ENCODE assay signal across 1 cellular context in the genomic region with DNA sequence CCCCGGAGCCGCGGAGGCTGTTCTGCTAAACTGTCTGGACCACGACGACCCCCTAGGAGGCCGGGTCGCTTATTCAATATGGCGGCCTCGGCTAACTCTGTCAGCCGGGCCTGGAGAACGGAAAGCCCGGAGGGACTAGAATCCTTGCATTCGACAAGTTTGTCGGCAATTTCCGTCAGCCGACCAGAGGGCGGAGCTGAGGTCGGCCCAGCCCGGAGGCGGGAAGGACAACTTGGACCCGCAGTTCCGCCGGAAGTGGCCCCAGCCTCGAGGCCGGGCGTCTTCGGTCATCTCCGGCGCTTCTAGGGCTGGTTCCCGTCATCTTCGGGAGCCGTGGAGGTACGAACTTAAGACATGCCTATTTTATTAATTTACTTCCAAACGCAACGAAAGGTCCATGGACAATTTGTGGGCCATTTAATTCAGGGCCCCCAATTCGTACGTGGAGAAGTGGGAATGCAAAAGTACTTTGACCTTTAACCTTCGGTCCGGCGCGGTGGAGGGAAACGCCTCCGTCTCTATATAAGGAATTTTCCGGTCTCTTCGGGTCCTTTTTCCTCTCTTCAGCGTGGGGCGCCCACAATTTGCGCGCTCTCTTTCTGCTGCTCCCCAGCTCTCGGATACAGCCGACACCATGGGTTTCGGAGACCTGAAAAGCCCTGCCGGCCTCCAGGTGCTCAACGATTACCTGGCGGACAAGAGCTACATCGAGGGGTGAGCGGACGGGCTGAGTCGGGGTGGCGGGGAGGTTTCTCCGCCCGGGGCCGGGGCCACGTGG.
A peak's percentile ranks its signal among the peaks of the same experiment; 100 is the strongest.
TF ChIP-seq lines count a peak whose summit lies in the region.

A gene (plus strand): TSS at position 550 of the 778 bp plus-strand sequence. CDS start 85 bp downstream, at position 635.
A gene (minus strand): TSS at position 99 of the 778 bp plus-strand sequence. CDS start 5,766 bp downstream, outside the sequence.

TF ChIP-seq in HepG2, 621 proteins besides CTCF, POLR2A, EP300 and RAD21 (continues in another document):
- no peak for TF ChIP-seq MBD4 (IDR thresholded peaks at IDR 0.05; ENCODE audit: borderline replicate concordance, low read length)
- peak; percentile 92 for TF ChIP-seq ZNF501 (CRISPR knock-in tag; IDR thresholded peaks at IDR 0.05)
- TF ChIP-seq NAIF1 (CRISPR knock-in tag; IDR thresholded peaks at IDR 0.05; ENCODE audit: borderline replicate concordance): no peak; the same call in 1 of the 2 replicates
- no peak; the same call in 1 of the 2 replicates for TF ChIP-seq ZNF260 (CRISPR knock-in tag; IDR thresholded peaks at IDR 0.05; ENCODE audit: borderline replicate concordance, low read depth)
- peak; percentile 86 for TF ChIP-seq HNRNPLL (IDR thresholded peaks at IDR 0.05; ENCODE audit: low read depth, low read length, poor library complexity, severe bottlenecking)
- TF ChIP-seq PITX1 (CRISPR knock-in tag; IDR thresholded peaks at IDR 0.05): peak; percentile 76
- TF ChIP-seq, protein P1, sequence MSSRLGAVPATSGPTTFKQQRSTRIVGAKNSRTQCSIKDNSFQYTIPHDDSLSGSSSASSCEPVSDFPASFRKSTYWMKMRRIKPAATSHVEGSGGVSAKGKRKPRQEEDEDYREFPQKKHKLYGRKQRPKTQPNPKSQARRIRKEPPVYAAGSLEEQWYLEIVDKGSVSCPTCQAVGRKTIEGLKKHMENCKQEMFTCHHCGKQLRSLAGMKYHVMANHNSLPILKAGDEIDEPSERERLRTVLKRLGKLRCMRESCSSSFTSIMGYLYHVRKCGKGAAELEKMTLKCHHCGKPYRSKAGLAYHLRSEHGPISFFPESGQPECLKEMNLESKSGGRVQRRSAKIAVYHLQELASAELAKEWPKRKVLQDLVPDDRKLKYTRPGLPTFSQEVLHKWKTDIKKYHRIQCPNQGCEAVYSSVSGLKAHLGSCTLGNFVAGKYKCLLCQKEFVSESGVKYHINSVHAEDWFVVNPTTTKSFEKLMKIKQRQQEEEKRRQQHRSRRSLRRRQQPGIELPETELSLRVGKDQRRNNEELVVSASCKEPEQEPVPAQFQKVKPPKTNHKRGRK (CRISPR knock-in tag; IDR thresholded peaks at IDR 0.05): no peak
- no peak; the same call in 1 of the 2 replicates for TF ChIP-seq ZNF451 (CRISPR knock-in tag; IDR thresholded peaks at IDR 0.05)
- TF ChIP-seq, protein P2, sequence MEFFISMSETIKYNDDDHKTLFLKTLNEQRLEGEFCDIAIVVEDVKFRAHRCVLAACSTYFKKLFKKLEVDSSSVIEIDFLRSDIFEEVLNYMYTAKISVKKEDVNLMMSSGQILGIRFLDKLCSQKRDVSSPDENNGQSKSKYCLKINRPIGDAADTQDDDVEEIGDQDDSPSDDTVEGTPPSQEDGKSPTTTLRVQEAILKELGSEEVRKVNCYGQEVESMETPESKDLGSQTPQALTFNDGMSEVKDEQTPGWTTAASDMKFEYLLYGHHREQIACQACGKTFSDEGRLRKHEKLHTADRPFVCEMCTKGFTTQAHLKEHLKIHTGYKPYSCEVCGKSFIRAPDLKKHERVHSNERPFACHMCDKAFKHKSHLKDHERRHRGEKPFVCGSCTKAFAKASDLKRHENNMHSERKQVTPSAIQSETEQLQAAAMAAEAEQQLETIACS (CRISPR knock-in tag; IDR thresholded peaks at IDR 0.05): peak; percentile 41; the same call in 1 of the 2 replicates
- peak; percentile 79; the same call in 1 of the 2 replicates for TF ChIP-seq HES4 (CRISPR knock-in tag; IDR thresholded peaks at IDR 0.05; ENCODE audit: borderline replicate concordance)
- peak; percentile 83 for TF ChIP-seq ZNF430 (CRISPR knock-in tag; IDR thresholded peaks at IDR 0.05)
- peak; percentile 26; the same call in 1 of the 2 replicates for TF ChIP-seq ZNF510 (CRISPR knock-in tag; IDR thresholded peaks at IDR 0.05; ENCODE audit: low read depth)
- TF ChIP-seq, protein P3, sequence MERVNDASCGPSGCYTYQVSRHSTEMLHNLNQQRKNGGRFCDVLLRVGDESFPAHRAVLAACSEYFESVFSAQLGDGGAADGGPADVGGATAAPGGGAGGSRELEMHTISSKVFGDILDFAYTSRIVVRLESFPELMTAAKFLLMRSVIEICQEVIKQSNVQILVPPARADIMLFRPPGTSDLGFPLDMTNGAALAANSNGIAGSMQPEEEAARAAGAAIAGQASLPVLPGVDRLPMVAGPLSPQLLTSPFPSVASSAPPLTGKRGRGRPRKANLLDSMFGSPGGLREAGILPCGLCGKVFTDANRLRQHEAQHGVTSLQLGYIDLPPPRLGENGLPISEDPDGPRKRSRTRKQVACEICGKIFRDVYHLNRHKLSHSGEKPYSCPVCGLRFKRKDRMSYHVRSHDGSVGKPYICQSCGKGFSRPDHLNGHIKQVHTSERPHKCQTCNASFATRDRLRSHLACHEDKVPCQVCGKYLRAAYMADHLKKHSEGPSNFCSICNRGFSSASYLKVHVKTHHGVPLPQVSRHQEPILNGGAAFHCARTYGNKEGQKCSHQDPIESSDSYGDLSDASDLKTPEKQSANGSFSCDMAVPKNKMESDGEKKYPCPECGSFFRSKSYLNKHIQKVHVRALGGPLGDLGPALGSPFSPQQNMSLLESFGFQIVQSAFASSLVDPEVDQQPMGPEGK (CRISPR knock-in tag; IDR thresholded peaks at IDR 0.05): no peak
- TF ChIP-seq ZNF383 (CRISPR knock-in tag; IDR thresholded peaks at IDR 0.05; ENCODE audit: borderline replicate concordance): no peak
- TF ChIP-seq, protein P4, sequence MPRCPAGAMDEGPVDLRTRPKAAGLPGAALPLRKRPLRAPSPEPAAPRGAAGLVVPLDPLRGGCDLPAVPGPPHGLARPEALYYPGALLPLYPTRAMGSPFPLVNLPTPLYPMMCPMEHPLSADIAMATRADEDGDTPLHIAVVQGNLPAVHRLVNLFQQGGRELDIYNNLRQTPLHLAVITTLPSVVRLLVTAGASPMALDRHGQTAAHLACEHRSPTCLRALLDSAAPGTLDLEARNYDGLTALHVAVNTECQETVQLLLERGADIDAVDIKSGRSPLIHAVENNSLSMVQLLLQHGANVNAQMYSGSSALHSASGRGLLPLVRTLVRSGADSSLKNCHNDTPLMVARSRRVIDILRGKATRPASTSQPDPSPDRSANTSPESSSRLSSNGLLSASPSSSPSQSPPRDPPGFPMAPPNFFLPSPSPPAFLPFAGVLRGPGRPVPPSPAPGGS (CRISPR knock-in tag; IDR thresholded peaks at IDR 0.05): no peak; the same call in 1 of the 2 replicates
- TF ChIP-seq, protein P5, sequence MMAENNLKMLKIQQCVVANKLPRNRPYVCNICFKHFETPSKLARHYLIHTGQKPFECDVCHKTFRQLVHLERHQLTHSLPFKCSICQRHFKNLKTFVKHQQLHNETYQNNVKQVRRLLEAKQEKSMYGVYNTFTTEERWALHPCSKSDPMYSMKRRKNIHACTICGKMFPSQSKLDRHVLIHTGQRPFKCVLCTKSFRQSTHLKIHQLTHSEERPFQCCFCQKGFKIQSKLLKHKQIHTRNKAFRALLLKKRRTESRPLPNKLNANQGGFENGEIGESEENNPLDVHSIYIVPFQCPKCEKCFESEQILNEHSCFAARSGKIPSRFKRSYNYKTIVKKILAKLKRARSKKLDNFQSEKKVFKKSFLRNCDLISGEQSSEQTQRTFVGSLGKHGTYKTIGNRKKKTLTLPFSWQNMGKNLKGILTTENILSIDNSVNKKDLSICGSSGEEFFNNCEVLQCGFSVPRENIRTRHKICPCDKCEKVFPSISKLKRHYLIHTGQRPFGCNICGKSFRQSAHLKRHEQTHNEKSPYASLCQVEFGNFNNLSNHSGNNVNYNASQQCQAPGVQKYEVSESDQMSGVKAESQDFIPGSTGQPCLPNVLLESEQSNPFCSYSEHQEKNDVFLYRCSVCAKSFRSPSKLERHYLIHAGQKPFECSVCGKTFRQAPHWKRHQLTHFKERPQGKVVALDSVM (CRISPR knock-in tag; IDR thresholded peaks at IDR 0.05): peak; percentile 25; the same call in 1 of the 2 replicates
- TF ChIP-seq FOXC1 (CRISPR knock-in tag; IDR thresholded peaks at IDR 0.05; ENCODE audit: borderline replicate concordance): peak; percentile 58; the same call in 1 of the 2 replicates
- no peak for TF ChIP-seq ZBTB1 (CRISPR knock-in tag; IDR thresholded peaks at IDR 0.05; ENCODE audit: borderline replicate concordance)
- no peak; the same call in 1 of the 2 replicates for TF ChIP-seq ZNF773 (CRISPR knock-in tag; IDR thresholded peaks at IDR 0.05; ENCODE audit: borderline replicate concordance)
- peak; percentile 20 for TF ChIP-seq ZNF572 (CRISPR knock-in tag; IDR thresholded peaks at IDR 0.05)
- TF ChIP-seq SSRP1 (CRISPR knock-in tag; IDR thresholded peaks at IDR 0.05): no peak
- TF ChIP-seq ZNF839 (CRISPR knock-in tag; IDR thresholded peaks at IDR 0.05; ENCODE audit: borderline replicate concordance): peak; percentile 99; the same call in 1 of the 2 replicates
- TF ChIP-seq, protein P6, sequence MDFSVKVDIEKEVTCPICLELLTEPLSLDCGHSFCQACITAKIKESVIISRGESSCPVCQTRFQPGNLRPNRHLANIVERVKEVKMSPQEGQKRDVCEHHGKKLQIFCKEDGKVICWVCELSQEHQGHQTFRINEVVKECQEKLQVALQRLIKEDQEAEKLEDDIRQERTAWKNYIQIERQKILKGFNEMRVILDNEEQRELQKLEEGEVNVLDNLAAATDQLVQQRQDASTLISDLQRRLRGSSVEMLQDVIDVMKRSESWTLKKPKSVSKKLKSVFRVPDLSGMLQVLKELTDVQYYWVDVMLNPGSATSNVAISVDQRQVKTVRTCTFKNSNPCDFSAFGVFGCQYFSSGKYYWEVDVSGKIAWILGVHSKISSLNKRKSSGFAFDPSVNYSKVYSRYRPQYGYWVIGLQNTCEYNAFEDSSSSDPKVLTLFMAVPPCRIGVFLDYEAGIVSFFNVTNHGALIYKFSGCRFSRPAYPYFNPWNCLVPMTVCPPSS (IDR thresholded peaks at IDR 0.05): no peak
- peak; percentile 40; the same call in 1 of the 2 replicates for TF ChIP-seq MAF1 (CRISPR knock-in tag; IDR thresholded peaks at IDR 0.05; ENCODE audit: borderline replicate concordance)
- peak; percentile 86 for TF ChIP-seq ZNF232 (CRISPR knock-in tag; IDR thresholded peaks at IDR 0.05; ENCODE audit: borderline replicate concordance)
- no peak for TF ChIP-seq ZNF234 (CRISPR knock-in tag; conservative IDR thresholded peaks at IDR 0.05)
- TF ChIP-seq RNF2 (conservative IDR thresholded peaks at IDR 0.05; ENCODE audit: low read depth): peak; percentile 53; the same call in 1 of the 2 replicates
- peak; percentile 87 for TF ChIP-seq MED1 (CRISPR knock-in tag; IDR thresholded peaks at IDR 0.05)
- TF ChIP-seq CREB1 (IDR thresholded peaks at IDR 0.05): peak; percentile 81
- peak; percentile 93 for TF ChIP-seq CREB1 (CRISPR knock-in tag; IDR thresholded peaks at IDR 0.05)
- TF ChIP-seq GLI4 (CRISPR knock-in tag; IDR thresholded peaks at IDR 0.05; ENCODE audit: borderline replicate concordance): no peak
- no peak for TF ChIP-seq ZNF136 (CRISPR knock-in tag; IDR thresholded peaks at IDR 0.05; ENCODE audit: low read depth)
- TF ChIP-seq, protein P7, sequence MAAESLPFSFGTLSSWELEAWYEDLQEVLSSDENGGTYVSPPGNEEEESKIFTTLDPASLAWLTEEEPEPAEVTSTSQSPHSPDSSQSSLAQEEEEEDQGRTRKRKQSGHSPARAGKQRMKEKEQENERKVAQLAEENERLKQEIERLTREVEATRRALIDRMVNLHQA (CRISPR knock-in tag; IDR thresholded peaks at IDR 0.05): no peak
- TF ChIP-seq, protein P8, sequence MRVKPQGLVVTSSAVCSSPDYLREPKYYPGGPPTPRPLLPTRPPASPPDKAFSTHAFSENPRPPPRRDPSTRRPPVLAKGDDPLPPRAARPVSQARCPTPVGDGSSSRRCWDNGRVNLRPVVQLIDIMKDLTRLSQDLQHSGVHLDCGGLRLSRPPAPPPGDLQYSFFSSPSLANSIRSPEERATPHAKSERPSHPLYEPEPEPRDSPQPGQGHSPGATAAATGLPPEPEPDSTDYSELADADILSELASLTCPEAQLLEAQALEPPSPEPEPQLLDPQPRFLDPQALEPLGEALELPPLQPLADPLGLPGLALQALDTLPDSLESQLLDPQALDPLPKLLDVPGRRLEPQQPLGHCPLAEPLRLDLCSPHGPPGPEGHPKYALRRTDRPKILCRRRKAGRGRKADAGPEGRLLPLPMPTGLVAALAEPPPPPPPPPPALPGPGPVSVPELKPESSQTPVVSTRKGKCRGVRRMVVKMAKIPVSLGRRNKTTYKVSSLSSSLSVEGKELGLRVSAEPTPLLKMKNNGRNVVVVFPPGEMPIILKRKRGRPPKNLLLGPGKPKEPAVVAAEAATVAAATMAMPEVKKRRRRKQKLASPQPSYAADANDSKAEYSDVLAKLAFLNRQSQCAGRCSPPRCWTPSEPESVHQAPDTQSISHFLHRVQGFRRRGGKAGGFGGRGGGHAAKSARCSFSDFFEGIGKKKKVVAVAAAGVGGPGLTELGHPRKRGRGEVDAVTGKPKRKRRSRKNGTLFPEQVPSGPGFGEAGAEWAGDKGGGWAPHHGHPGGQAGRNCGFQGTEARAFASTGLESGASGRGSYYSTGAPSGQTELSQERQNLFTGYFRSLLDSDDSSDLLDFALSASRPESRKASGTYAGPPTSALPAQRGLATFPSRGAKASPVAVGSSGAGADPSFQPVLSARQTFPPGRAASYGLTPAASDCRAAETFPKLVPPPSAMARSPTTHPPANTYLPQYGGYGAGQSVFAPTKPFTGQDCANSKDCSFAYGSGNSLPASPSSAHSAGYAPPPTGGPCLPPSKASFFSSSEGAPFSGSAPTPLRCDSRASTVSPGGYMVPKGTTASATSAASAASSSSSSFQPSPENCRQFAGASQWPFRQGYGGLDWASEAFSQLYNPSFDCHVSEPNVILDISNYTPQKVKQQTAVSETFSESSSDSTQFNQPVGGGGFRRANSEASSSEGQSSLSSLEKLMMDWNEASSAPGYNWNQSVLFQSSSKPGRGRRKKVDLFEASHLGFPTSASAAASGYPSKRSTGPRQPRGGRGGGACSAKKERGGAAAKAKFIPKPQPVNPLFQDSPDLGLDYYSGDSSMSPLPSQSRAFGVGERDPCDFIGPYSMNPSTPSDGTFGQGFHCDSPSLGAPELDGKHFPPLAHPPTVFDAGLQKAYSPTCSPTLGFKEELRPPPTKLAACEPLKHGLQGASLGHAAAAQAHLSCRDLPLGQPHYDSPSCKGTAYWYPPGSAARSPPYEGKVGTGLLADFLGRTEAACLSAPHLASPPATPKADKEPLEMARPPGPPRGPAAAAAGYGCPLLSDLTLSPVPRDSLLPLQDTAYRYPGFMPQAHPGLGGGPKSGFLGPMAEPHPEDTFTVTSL (CRISPR knock-in tag; IDR thresholded peaks at IDR 0.05; ENCODE audit: borderline replicate concordance): no peak; the same call in 1 of the 2 replicates
- TF ChIP-seq, protein P9, sequence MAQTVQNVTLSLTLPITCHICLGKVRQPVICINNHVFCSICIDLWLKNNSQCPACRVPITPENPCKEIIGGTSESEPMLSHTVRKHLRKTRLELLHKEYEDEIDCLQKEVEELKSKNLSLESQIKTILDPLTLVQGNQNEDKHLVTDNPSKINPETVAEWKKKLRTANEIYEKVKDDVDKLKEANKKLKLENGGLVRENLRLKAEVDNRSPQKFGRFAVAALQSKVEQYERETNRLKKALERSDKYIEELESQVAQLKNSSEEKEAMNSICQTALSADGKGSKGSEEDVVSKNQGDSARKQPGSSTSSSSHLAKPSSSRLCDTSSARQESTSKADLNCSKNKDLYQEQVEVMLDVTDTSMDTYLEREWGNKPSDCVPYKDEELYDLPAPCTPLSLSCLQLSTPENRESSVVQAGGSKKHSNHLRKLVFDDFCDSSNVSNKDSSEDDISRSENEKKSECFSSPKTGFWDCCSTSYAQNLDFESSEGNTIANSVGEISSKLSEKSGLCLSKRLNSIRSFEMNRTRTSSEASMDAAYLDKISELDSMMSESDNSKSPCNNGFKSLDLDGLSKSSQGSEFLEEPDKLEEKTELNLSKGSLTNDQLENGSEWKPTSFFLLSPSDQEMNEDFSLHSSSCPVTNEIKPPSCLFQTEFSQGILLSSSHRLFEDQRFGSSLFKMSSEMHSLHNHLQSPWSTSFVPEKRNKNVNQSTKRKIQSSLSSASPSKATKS (CRISPR knock-in tag; IDR thresholded peaks at IDR 0.05): no peak; the same call in 1 of the 2 replicates
- peak; percentile 94 for TF ChIP-seq ZNF547 (CRISPR knock-in tag; IDR thresholded peaks at IDR 0.05)
- no peak for TF ChIP-seq WIZ (CRISPR knock-in tag; IDR thresholded peaks at IDR 0.05)
